In the genomic region with DNA sequence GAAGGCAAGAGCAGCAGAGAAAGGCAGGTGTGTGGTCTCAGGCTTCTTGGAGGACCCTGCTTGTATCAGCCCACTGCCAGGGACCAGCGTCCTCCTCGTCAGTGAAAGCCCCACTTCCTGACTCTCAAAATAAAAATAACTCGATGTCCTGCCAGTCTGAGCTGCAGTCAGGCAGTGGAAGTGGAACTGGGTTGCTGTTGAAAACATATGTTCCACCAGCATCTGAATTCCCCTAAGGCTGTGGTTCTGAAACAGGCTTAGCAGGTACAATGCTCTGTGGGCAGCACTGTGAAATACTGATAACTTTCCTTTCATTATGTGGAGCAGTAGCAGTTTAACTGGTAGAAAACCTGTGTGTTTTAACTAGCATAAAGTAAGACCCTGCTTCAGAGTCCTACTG, we compare ENCODE assay signal across 1 cellular context.
TF ChIP-seq lines count a peak whose summit lies in the region.

No MANE protein-coding gene starts in this region.

TF ChIP-seq in GM12878, 131 proteins besides CTCF, POLR2A, EP300 and RAD21 (continued from another document and continues in another):
- no peak for TF ChIP-seq ZBTB40 (IDR thresholded peaks at IDR 0.05; ENCODE audit: borderline replicate concordance)
- no peak for TF ChIP-seq CHD1 (IDR thresholded peaks at IDR 0.05; ENCODE audit: low read depth, low read length)
- no peak for TF ChIP-seq POLR2AphosphoS2 (IDR thresholded peaks at IDR 0.05; ENCODE audit: low read depth, low read length)
- TF ChIP-seq, protein P1, sequence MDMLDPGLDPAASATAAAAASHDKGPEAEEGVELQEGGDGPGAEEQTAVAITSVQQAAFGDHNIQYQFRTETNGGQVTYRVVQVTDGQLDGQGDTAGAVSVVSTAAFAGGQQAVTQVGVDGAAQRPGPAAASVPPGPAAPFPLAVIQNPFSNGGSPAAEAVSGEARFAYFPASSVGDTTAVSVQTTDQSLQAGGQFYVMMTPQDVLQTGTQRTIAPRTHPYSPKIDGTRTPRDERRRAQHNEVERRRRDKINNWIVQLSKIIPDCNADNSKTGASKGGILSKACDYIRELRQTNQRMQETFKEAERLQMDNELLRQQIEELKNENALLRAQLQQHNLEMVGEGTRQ (IDR thresholded peaks at IDR 0.05; ENCODE audit: borderline replicate concordance, low read depth, low read length): no peak
- no peak for TF ChIP-seq NBN (IDR thresholded peaks at IDR 0.05)
- TF ChIP-seq SMC3 (IDR thresholded peaks at IDR 0.05; ENCODE audit: borderline replicate concordance, low read length): no peak
- no peak for TF ChIP-seq ATF7 (IDR thresholded peaks at IDR 0.05; ENCODE audit: low read depth)
- no peak; the same call in 1 of the 2 replicates for TF ChIP-seq GATAD2B (conservative IDR thresholded peaks at IDR 0.05; ENCODE audit: low read depth)
- TF ChIP-seq MTA3 (IDR thresholded peaks at IDR 0.05; ENCODE audit: borderline replicate concordance, low read length): peak; percentile 63; the same call in 1 of the 2 replicates
- peak; percentile 78 for TF ChIP-seq MEF2B (IDR thresholded peaks at IDR 0.05; ENCODE audit: partially characterized antibody, poor library complexity, severe bottlenecking)
- no peak for TF ChIP-seq SIN3A (IDR thresholded peaks at IDR 0.05; ENCODE audit: low read depth, low read length)
- no peak for TF ChIP-seq PML (IDR thresholded peaks at IDR 0.05; ENCODE audit: low read length)
- TF ChIP-seq PBX3 (IDR thresholded peaks at IDR 0.05; ENCODE audit: insufficient replicate concordance, low read depth, low read length): no peak
- no peak for TF ChIP-seq RB1 (IDR thresholded peaks at IDR 0.05; ENCODE audit: borderline replicate concordance)
- no peak for TF ChIP-seq ELK1 (IDR thresholded peaks at IDR 0.05; ENCODE audit: low read depth, low read length)
- TF ChIP-seq HDAC6 (IDR thresholded peaks at IDR 0.05; ENCODE audit: unreplicated experiment): no peak
- TF ChIP-seq NR2C2 (IDR thresholded peaks at IDR 0.05; ENCODE audit: borderline replicate concordance, control insufficient read depth, insufficient read length, low read depth): no peak
- TF ChIP-seq FOXM1 (IDR thresholded peaks at IDR 0.05; ENCODE audit: low read depth, low read length): no peak
- TF ChIP-seq, protein P2, sequence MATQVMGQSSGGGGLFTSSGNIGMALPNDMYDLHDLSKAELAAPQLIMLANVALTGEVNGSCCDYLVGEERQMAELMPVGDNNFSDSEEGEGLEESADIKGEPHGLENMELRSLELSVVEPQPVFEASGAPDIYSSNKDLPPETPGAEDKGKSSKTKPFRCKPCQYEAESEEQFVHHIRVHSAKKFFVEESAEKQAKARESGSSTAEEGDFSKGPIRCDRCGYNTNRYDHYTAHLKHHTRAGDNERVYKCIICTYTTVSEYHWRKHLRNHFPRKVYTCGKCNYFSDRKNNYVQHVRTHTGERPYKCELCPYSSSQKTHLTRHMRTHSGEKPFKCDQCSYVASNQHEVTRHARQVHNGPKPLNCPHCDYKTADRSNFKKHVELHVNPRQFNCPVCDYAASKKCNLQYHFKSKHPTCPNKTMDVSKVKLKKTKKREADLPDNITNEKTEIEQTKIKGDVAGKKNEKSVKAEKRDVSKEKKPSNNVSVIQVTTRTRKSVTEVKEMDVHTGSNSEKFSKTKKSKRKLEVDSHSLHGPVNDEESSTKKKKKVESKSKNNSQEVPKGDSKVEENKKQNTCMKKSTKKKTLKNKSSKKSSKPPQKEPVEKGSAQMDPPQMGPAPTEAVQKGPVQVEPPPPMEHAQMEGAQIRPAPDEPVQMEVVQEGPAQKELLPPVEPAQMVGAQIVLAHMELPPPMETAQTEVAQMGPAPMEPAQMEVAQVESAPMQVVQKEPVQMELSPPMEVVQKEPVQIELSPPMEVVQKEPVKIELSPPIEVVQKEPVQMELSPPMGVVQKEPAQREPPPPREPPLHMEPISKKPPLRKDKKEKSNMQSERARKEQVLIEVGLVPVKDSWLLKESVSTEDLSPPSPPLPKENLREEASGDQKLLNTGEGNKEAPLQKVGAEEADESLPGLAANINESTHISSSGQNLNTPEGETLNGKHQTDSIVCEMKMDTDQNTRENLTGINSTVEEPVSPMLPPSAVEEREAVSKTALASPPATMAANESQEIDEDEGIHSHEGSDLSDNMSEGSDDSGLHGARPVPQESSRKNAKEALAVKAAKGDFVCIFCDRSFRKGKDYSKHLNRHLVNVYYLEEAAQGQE (IDR thresholded peaks at IDR 0.05; ENCODE audit: low read depth, low read length): no peak
- TF ChIP-seq SRF (IDR thresholded peaks at IDR 0.05; ENCODE audit: low read depth in 2 of 2, low read length in 2 of 2): no peak
- no peak for TF ChIP-seq WRNIP1 (IDR thresholded peaks at IDR 0.05; ENCODE audit: borderline replicate concordance, low read depth, low read length)
- no peak for TF ChIP-seq RFX5 (IDR thresholded peaks at IDR 0.05; ENCODE audit: low read depth, low read length)
- no peak for TF ChIP-seq TCF7 (IDR thresholded peaks at IDR 0.05; ENCODE audit: borderline replicate concordance)
- TF ChIP-seq, protein P3, sequence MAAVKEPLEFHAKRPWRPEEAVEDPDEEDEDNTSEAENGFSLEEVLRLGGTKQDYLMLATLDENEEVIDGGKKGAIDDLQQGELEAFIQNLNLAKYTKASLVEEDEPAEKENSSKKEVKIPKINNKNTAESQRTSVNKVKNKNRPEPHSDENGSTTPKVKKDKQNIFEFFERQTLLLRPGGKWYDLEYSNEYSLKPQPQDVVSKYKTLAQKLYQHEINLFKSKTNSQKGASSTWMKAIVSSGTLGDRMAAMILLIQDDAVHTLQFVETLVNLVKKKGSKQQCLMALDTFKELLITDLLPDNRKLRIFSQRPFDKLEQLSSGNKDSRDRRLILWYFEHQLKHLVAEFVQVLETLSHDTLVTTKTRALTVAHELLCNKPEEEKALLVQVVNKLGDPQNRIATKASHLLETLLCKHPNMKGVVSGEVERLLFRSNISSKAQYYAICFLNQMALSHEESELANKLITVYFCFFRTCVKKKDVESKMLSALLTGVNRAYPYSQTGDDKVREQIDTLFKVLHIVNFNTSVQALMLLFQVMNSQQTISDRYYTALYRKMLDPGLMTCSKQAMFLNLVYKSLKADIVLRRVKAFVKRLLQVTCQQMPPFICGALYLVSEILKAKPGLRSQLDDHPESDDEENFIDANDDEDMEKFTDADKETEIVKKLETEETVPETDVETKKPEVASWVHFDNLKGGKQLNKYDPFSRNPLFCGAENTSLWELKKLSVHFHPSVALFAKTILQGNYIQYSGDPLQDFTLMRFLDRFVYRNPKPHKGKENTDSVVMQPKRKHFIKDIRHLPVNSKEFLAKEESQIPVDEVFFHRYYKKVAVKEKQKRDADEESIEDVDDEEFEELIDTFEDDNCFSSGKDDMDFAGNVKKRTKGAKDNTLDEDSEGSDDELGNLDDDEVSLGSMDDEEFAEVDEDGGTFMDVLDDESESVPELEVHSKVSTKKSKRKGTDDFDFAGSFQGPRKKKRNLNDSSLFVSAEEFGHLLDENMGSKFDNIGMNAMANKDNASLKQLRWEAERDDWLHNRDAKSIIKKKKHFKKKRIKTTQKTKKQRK (IDR thresholded peaks at IDR 0.05; ENCODE audit: low read depth, low read length): no peak
- no peak for TF ChIP-seq MYC (IDR thresholded peaks at IDR 0.05; ENCODE audit: insufficient read depth, insufficient read length, insufficient replicate concordance, low read length, severe bottlenecking)
- TF ChIP-seq NR2F1 (conservative IDR thresholded peaks at IDR 0.05): no peak
- no peak for TF ChIP-seq EGR1 (IDR thresholded peaks at IDR 0.05; ENCODE audit: borderline replicate concordance in 1 of 2, low read depth in 2 of 2, low read length in 2 of 2)
- no peak for TF ChIP-seq CBX5 (IDR thresholded peaks at IDR 0.05; ENCODE audit: low read depth)
- no peak for TF ChIP-seq ESRRA (IDR thresholded peaks at IDR 0.05; ENCODE audit: low read length)
- no peak for TF ChIP-seq SUPT20H (IDR thresholded peaks at IDR 0.05; ENCODE audit: borderline replicate concordance, control insufficient read depth, low read depth, low read length)
- TF ChIP-seq ZSCAN29 (IDR thresholded peaks at IDR 0.05): no peak
- TF ChIP-seq SP1 (IDR thresholded peaks at IDR 0.05; ENCODE audit: low read depth, low read length): no peak
- no peak for TF ChIP-seq ZNF207 (IDR thresholded peaks at IDR 0.05; ENCODE audit: borderline replicate concordance)
- TF ChIP-seq NFYA (IDR thresholded peaks at IDR 0.05; ENCODE audit: borderline replicate concordance, low read depth, low read length): no peak
- no peak for TF ChIP-seq BMI1 (IDR thresholded peaks at IDR 0.05; ENCODE audit: borderline replicate concordance)
- no peak for TF ChIP-seq ZBTB11 (CRISPR knock-in tag; IDR thresholded peaks at IDR 0.05)
- TF ChIP-seq STAT3 (IDR thresholded peaks at IDR 0.05; ENCODE audit: low read depth, low read length): no peak
- no peak for TF ChIP-seq DPF2 (IDR thresholded peaks at IDR 0.05)
- no peak for TF ChIP-seq FOXK2 (IDR thresholded peaks at IDR 0.05)
- TF ChIP-seq SIX5 (IDR thresholded peaks at IDR 0.05; ENCODE audit: low read depth, low read length, severe bottlenecking): no peak
- peak; percentile 63 for TF ChIP-seq IKZF1 (conservative IDR thresholded peaks at IDR 0.05)
- no peak for TF ChIP-seq BRCA1 (IDR thresholded peaks at IDR 0.05; ENCODE audit: low read depth, low read length)
- TF ChIP-seq ZNF274 (IDR thresholded peaks at IDR 0.05; ENCODE audit: insufficient read depth, insufficient read length): no peak
